ENCODE assay signal across 1 cellular context in the genomic region with DNA sequence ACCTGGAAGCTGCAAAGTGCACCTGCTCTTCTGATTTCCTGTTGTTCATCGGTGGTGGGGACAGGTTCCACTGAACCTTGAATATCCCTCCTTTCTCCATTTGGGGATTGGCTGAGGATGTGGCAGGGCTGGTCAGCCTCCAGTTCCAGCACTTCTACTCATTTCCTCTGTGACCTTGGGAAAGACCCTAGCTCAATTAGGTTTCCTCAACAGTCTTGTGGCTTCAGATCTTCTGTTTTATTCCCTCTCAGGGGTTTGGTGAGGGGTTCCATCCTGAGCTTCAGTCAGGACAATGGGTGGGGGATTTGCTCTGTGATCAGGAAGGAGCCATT.
TF ChIP-seq lines count a peak whose summit lies in the region.

No MANE protein-coding gene starts in this region.

TF ChIP-seq in GM23338, 12 proteins besides CTCF, POLR2A, EP300 and RAD21 (continued from another document):
- TF ChIP-seq ZNF462 (CRISPR knock-in tag; IDR thresholded peaks at IDR 0.05), result peak; percentile 96
TF ChIP-seq in GM23338: peak in this region for 1.
